Comparison of ENCODE assay signal across 2 cellular contexts in genomic region chr4:7793186-7793585, GRCh38.
TF ChIP-seq lines count a peak whose summit lies in the region.

No MANE protein-coding gene starts in this region.

TF ChIP-seq in HepG2, 621 proteins besides CTCF, POLR2A, EP300 and RAD21 (continued from another document):
- TF ChIP-seq ZBTB40 (IDR thresholded peaks at IDR 0.05) (no peak), ZBTB40 (CRISPR knock-in tag; IDR thresholded peaks at IDR 0.05) (peak; percentile 90)
TF ChIP-seq in HepG2: peak in this region for 1.

TF ChIP-seq in K562, 482 proteins besides CTCF, POLR2A, EP300 and RAD21:
- TF ChIP-seq ZBTB40 (IDR thresholded peaks at IDR 0.05): peak; percentile 94
- TF ChIP-seq ZBTB40 (CRISPR knock-in tag; IDR thresholded peaks at IDR 0.05): peak; percentile 93
- no peak for TF ChIP-seq NR0B1 (IDR thresholded peaks at IDR 0.05; ENCODE audit: partially characterized antibody)
